8 cellular contexts compared by ENCODE assay signal in genomic region chr2:80326214-80326613, GRCh38. TPM values are rescaled to one million over a fixed set of nuclear protein-coding genes. Genes with fewer than 3 reads are reported as not detected.
DNase-seq lines count a peak whose midpoint lies in the region; FAIRE-seq and TF ChIP-seq lines count a peak whose summit lies in the region.

No MANE protein-coding gene starts in this region.

- peaks cover 21% of the 10 kb centered on the region for H3K4me1 Mint-ChIP-seq in type B pancreatic cell (ENCODE audit: unreplicated experiment)

- peak; percentile 75 for TF ChIP-seq CTCF in type B pancreatic cell (conservative IDR thresholded peaks at IDR 0.05)

- no peaks in the 10 kb centered on the region for H3K36me3 Mint-ChIP-seq in type B pancreatic cell

- peaks cover 4% of the 10 kb centered on the region for H3K9me3 Mint-ChIP-seq in type B pancreatic cell

- DNase-seq in NCI-H748 (lab: John Stamatoyannopoulos, UW; ENCODE audit: unreplicated experiment) (peak; percentile 44), NCI-H748 treated with DMSO at 0.1 percent for 48 hours (lab: John Stamatoyannopoulos, UW) (no peak), OCI-M1 (lab: John Stamatoyannopoulos, UW) (peak; percentile 58), frontal cortex (ENCODE audit: low spot score in 2 of 2) (no peak), type B pancreatic cell (ENCODE audit: extremely low spot score, unreplicated experiment) (no peak), GM19238 (ENCODE audit: insufficient read length, low spot score) (no peak), T-helper 1 cell (no peak)
- no peak for DNase-seq in stimulated activated naive CD4-positive, alpha-beta T cell (lab: John Stamatoyannopoulos, UW)

- no peak overlapping the region for H3K4me3 Mint-ChIP-seq in type B pancreatic cell

- FAIRE-seq in frontal cortex (lab: Jason Lieb, UNC) = peak; percentile 17

- H3K27ac Mint-ChIP-seq in type B pancreatic cell = no peak overlapping the region

- H3K27me3 Mint-ChIP-seq in type B pancreatic cell = peaks cover 26% of the 10 kb centered on the region

RNA-seq across cellular contexts. Expression of gene LRRTM1, which starts 21.7 kb away (rescaled TPM):
- total RNA-seq in frontal cortex = 11.4 TPM
- total RNA-seq in type B pancreatic cell (ENCODE audit: low replicate concordance) = 5.0 and 29.1 TPM in 2 replicates

Comparison
In these comparisons a context has a peak if more than half of its experiments do, and no peak if none do; other contexts are left out.
1. DNase-seq: peak in NCI-H748 (single experiment) and OCI-M1 (single experiment); none in NCI-H748 treated with DMSO at 0.1 percent for 48 hours (single experiment), frontal cortex (0 of 2), type B pancreatic cell (single experiment), GM19238 (single experiment), T-helper 1 cell (0 of 5) and stimulated activated naive CD4-positive, alpha-beta T cell (0 of 6).